Comparison of ENCODE assay signal across 3 cellular contexts in genomic region chr3:58322793-58323192, GRCh38.
TF ChIP-seq lines count a peak whose summit lies in the region.

No MANE protein-coding gene starts in this region.

TF ChIP-seq in GM23338, 12 proteins besides CTCF, POLR2A, EP300 and RAD21 (continues in another document):
- TF ChIP-seq ZNF331 (CRISPR knock-in tag; IDR thresholded peaks at IDR 0.05; ENCODE audit: low read depth) = no peak
- TF ChIP-seq STAT1 (IDR thresholded peaks at IDR 0.05; ENCODE audit: unreplicated experiment) = no peak
- TF ChIP-seq, protein P1, sequence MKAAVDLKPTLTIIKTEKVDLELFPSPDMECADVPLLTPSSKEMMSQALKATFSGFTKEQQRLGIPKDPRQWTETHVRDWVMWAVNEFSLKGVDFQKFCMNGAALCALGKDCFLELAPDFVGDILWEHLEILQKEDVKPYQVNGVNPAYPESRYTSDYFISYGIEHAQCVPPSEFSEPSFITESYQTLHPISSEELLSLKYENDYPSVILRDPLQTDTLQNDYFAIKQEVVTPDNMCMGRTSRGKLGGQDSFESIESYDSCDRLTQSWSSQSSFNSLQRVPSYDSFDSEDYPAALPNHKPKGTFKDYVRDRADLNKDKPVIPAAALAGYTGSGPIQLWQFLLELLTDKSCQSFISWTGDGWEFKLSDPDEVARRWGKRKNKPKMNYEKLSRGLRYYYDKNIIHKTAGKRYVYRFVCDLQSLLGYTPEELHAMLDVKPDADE (IDR thresholded peaks at IDR 0.05) = no peak
- TF ChIP-seq REST (IDR thresholded peaks at IDR 0.05; ENCODE audit: unreplicated experiment) = no peak

TF ChIP-seq in K562, 482 proteins besides CTCF, POLR2A, EP300 and RAD21:
- TF ChIP-seq CEBPB (tag; IDR thresholded peaks at IDR 0.05) (0 out of 2 replicates have a peak, but pooled peaks have one; percentile 8), GABPA (tag; conservative IDR thresholded peaks at IDR 0.05; ENCODE audit: low read depth) (no peak)

TF ChIP-seq in liver, 16 proteins besides CTCF, POLR2A, EP300 and RAD21:
- TF ChIP-seq TAF1 (conservative IDR thresholded peaks at IDR 0.05) (no peak), HNF4A (conservative IDR thresholded peaks at IDR 0.05) (peak in 1 of 2 donors; percentile 26)
